1 cellular context compared by ENCODE assay signal in the genomic region with DNA sequence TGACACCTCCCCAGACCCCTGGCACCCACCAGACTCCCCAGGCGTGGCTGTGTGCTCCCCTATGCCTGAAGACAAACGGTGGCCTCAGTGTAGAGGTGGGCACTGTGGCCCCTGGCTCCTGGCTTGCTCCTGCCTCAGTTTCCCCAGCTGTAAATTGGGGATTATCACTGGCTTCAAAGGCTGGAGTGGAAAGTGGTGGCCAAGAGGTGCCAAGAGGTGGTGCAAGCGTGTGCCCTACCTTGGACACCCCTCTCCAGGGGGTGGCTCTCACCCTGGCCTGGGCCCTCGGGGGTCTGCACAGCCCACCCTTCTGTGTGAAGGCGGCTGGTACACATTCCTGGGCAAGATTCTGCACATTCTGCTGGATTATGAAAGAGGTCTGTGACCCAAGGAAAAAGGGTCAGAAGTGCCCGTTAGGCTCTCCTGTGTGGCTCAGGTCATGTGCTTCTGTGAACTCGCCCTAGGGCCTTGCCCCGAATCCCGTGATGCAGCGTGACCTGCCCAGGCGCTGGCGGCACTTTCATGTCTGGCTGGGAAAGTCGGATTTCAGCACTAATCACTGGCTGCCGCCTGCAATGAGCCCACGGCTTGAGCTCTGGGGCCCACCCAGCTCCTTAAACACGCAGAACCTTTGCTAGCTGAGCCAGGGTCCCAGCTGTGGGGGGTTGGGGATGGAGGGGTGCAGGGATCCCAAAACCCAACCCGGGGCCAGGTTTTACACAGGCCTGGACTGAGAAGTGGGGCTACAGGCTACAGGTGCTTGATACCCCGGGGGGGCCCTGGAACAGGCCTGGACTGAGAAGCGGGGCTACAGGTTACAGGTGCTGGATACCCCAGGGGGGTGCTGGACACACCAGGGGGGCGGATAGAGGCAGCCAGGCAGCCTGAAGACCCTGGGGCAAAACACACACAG.
A peak's percentile ranks its signal among the peaks of the same experiment; 100 is the strongest.
TF ChIP-seq lines count a peak whose summit lies in the region.
"Not testable (repeated sequence)": the region's sequence is repeated elsewhere in the genome, so short reads cannot be mapped to it uniquely, and the experiment has no call there.

No MANE protein-coding gene starts in this region.

TF ChIP-seq in HepG2, 621 proteins besides CTCF, POLR2A, EP300 and RAD21 (continues in another document):
- TF ChIP-seq RFXANK (CRISPR knock-in tag; IDR thresholded peaks at IDR 0.05) = peak; percentile 63
- TF ChIP-seq, protein P1, sequence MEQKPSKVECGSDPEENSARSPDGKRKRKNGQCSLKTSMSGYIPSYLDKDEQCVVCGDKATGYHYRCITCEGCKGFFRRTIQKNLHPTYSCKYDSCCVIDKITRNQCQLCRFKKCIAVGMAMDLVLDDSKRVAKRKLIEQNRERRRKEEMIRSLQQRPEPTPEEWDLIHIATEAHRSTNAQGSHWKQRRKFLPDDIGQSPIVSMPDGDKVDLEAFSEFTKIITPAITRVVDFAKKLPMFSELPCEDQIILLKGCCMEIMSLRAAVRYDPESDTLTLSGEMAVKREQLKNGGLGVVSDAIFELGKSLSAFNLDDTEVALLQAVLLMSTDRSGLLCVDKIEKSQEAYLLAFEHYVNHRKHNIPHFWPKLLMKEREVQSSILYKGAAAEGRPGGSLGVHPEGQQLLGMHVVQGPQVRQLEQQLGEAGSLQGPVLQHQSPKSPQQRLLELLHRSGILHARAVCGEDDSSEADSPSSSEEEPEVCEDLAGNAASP (CRISPR knock-in tag; IDR thresholded peaks at IDR 0.05; ENCODE audit: borderline replicate concordance) = peak; percentile 98
- peak; percentile 59 for TF ChIP-seq LCORL (IDR thresholded peaks at IDR 0.05)
- TF ChIP-seq LCORL (CRISPR knock-in tag; IDR thresholded peaks at IDR 0.05) = peak; percentile 97
- TF ChIP-seq, protein P2, sequence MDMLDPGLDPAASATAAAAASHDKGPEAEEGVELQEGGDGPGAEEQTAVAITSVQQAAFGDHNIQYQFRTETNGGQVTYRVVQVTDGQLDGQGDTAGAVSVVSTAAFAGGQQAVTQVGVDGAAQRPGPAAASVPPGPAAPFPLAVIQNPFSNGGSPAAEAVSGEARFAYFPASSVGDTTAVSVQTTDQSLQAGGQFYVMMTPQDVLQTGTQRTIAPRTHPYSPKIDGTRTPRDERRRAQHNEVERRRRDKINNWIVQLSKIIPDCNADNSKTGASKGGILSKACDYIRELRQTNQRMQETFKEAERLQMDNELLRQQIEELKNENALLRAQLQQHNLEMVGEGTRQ (IDR thresholded peaks at IDR 0.05; ENCODE audit: low read depth, low read length) = peak; percentile 83
- TF ChIP-seq, protein P2 (CRISPR knock-in tag; IDR thresholded peaks at IDR 0.05; ENCODE audit: borderline replicate concordance) = peak; percentile 88
- TF ChIP-seq ZBTB3 (CRISPR knock-in tag; IDR thresholded peaks at IDR 0.05; ENCODE audit: borderline replicate concordance, low read depth) = peak; percentile 87; the same call in 1 of the 2 replicates
- TF ChIP-seq, protein P3, sequence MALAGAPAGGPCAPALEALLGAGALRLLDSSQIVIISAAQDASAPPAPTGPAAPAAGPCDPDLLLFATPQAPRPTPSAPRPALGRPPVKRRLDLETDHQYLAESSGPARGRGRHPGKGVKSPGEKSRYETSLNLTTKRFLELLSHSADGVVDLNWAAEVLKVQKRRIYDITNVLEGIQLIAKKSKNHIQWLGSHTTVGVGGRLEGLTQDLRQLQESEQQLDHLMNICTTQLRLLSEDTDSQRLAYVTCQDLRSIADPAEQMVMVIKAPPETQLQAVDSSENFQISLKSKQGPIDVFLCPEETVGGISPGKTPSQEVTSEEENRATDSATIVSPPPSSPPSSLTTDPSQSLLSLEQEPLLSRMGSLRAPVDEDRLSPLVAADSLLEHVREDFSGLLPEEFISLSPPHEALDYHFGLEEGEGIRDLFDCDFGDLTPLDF (CRISPR knock-in tag; IDR thresholded peaks at IDR 0.05) = peak; percentile 17; the same call in 1 of the 2 replicates
- TF ChIP-seq, protein P4, sequence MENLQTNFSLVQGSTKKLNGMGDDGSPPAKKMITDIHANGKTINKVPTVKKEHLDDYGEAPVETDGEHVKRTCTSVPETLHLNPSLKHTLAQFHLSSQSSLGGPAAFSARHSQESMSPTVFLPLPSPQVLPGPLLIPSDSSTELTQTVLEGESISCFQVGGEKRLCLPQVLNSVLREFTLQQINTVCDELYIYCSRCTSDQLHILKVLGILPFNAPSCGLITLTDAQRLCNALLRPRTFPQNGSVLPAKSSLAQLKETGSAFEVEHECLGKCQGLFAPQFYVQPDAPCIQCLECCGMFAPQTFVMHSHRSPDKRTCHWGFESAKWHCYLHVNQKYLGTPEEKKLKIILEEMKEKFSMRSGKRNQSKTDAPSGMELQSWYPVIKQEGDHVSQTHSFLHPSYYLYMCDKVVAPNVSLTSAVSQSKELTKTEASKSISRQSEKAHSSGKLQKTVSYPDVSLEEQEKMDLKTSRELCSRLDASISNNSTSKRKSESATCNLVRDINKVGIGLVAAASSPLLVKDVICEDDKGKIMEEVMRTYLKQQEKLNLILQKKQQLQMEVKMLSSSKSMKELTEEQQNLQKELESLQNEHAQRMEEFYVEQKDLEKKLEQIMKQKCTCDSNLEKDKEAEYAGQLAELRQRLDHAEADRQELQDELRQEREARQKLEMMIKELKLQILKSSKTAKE (CRISPR knock-in tag; IDR thresholded peaks at IDR 0.05; ENCODE audit: borderline replicate concordance) = peak; percentile 94
- TF ChIP-seq, protein P5, sequence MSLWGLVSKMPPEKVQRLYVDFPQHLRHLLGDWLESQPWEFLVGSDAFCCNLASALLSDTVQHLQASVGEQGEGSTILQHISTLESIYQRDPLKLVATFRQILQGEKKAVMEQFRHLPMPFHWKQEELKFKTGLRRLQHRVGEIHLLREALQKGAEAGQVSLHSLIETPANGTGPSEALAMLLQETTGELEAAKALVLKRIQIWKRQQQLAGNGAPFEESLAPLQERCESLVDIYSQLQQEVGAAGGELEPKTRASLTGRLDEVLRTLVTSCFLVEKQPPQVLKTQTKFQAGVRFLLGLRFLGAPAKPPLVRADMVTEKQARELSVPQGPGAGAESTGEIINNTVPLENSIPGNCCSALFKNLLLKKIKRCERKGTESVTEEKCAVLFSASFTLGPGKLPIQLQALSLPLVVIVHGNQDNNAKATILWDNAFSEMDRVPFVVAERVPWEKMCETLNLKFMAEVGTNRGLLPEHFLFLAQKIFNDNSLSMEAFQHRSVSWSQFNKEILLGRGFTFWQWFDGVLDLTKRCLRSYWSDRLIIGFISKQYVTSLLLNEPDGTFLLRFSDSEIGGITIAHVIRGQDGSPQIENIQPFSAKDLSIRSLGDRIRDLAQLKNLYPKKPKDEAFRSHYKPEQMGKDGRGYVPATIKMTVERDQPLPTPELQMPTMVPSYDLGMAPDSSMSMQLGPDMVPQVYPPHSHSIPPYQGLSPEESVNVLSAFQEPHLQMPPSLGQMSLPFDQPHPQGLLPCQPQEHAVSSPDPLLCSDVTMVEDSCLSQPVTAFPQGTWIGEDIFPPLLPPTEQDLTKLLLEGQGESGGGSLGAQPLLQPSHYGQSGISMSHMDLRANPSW (CRISPR knock-in tag; IDR thresholded peaks at IDR 0.05; ENCODE audit: borderline replicate concordance) = 0 out of 2 replicates have a peak, but pooled peaks have one; percentile 80
- peak; percentile 91; the same call in 1 of the 2 replicates for TF ChIP-seq SPEN (CRISPR knock-in tag; IDR thresholded peaks at IDR 0.05; ENCODE audit: low read depth)
- TF ChIP-seq DNMT3B (CRISPR knock-in tag; conservative IDR thresholded peaks at IDR 0.05) = peak; percentile 81; the same call in 1 of the 2 replicates
- TF ChIP-seq SOX5 (CRISPR knock-in tag; IDR thresholded peaks at IDR 0.05; ENCODE audit: borderline replicate concordance) = peak; percentile 96
- peak; percentile 94 for TF ChIP-seq ZNF224 (CRISPR knock-in tag; IDR thresholded peaks at IDR 0.05)
- TF ChIP-seq SIN3A (IDR thresholded peaks at IDR 0.05; ENCODE audit: borderline replicate concordance, low read depth, low read length) = peak; percentile 76; the same call in 1 of the 2 replicates
- TF ChIP-seq, protein P6, sequence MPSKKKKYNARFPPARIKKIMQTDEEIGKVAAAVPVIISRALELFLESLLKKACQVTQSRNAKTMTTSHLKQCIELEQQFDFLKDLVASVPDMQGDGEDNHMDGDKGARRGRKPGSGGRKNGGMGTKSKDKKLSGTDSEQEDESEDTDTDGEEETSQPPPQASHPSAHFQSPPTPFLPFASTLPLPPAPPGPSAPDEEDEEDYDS (CRISPR knock-in tag; IDR thresholded peaks at IDR 0.05) = peak; percentile 71; the same call in 1 of the 2 replicates
- peak; percentile 42; the same call in 1 of the 2 replicates for TF ChIP-seq DR1 (CRISPR knock-in tag; IDR thresholded peaks at IDR 0.05)
- TF ChIP-seq, protein P7, sequence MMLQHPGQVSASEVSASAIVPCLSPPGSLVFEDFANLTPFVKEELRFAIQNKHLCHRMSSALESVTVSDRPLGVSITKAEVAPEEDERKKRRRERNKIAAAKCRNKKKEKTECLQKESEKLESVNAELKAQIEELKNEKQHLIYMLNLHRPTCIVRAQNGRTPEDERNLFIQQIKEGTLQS (CRISPR knock-in tag; IDR thresholded peaks at IDR 0.05) = peak; percentile 64
- TF ChIP-seq ZNF644 (CRISPR knock-in tag; IDR thresholded peaks at IDR 0.05; ENCODE audit: low read depth) = peak; percentile 63; the same call in 1 of the 2 replicates
- TF ChIP-seq MXI1 (IDR thresholded peaks at IDR 0.05; ENCODE audit: borderline replicate concordance, low read depth, low read length) = peak; percentile 49; the same call in 1 of the 3 replicates
- TF ChIP-seq ZFP37 (CRISPR knock-in tag; IDR thresholded peaks at IDR 0.05; ENCODE audit: borderline replicate concordance) = peak; percentile 78
- TF ChIP-seq ZNF788 (CRISPR knock-in tag; IDR thresholded peaks at IDR 0.05; ENCODE audit: borderline replicate concordance) = peak; percentile 96
- TF ChIP-seq FOXA3 (CRISPR knock-in tag; IDR thresholded peaks at IDR 0.05) = peak; percentile 88
- peak; percentile 82 for TF ChIP-seq TBL1XR1 (IDR thresholded peaks at IDR 0.05; ENCODE audit: borderline replicate concordance, low read length, partially characterized antibody)
- peak; percentile 95 for TF ChIP-seq NR2C2 (CRISPR knock-in tag; IDR thresholded peaks at IDR 0.05; ENCODE audit: borderline replicate concordance)
- peak; percentile 39; the same call in 1 of the 2 replicates for TF ChIP-seq ZNF263 (CRISPR knock-in tag; IDR thresholded peaks at IDR 0.05)
- peak; percentile 38; the same call in 1 of the 2 replicates for TF ChIP-seq MAFF (IDR thresholded peaks at IDR 0.05; ENCODE audit: low read depth, low read length)
- TF ChIP-seq, protein P8, sequence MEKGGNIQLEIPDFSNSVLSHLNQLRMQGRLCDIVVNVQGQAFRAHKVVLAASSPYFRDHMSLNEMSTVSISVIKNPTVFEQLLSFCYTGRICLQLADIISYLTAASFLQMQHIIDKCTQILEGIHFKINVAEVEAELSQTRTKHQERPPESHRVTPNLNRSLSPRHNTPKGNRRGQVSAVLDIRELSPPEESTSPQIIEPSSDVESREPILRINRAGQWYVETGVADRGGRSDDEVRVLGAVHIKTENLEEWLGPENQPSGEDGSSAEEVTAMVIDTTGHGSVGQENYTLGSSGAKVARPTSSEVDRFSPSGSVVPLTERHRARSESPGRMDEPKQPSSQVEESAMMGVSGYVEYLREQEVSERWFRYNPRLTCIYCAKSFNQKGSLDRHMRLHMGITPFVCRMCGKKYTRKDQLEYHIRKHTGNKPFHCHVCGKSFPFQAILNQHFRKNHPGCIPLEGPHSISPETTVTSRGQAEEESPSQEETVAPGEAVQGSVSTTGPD (CRISPR knock-in tag; IDR thresholded peaks at IDR 0.05) = peak; percentile 35; the same call in 1 of the 2 replicates
- TF ChIP-seq, protein P9, sequence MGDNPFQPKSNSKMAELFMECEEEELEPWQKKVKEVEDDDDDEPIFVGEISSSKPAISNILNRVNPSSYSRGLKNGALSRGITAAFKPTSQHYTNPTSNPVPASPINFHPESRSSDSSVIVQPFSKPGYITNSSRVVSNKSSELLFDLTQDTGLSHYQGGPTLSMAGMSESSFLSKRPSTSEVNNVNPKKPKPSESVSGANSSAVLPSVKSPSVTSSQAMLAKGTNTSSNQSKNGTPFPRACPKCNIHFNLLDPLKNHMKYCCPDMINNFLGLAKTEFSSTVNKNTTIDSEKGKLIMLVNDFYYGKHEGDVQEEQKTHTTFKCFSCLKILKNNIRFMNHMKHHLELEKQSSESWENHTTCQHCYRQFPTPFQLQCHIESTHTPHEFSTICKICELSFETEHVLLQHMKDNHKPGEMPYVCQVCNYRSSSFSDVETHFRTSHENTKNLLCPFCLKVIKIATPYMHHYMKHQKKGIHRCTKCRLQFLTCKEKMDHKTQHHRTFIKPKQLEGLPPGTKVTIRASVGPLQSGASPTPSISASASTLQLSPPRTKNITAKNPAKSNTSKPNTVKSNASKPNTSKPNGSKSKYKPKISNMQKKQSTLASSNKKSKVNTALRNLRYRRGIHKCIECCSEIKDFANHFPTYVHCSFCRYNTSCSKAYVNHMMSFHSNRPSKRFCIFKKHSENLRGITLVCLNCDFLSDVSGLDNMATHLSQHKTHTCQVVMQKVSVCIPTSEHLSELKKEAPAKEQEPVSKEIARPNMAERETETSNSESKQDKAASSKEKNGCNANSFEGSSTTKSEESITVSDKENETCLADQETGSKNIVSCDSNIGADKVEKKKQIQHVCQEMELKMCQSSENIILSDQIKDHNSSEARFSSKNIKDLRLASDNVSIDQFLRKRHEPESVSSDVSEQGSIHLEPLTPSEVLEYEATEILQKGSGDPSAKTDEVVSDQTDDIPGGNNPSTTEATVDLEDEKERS (CRISPR knock-in tag; IDR thresholded peaks at IDR 0.05) = peak; percentile 40; the same call in 1 of the 2 replicates
- TF ChIP-seq MEF2D (CRISPR knock-in tag; IDR thresholded peaks at IDR 0.05) = 0 out of 2 replicates have a peak, but pooled peaks have one; percentile 50
- TF ChIP-seq HDAC1 (CRISPR knock-in tag; IDR thresholded peaks at IDR 0.05) = peak; percentile 96
- 0 out of 2 replicates have a peak, but pooled peaks have one; percentile 87 for TF ChIP-seq NRL (CRISPR knock-in tag; IDR thresholded peaks at IDR 0.05; ENCODE audit: borderline replicate concordance)
- peak; percentile 1; the same call in 1 of the 2 replicates for TF ChIP-seq AKAP8 (CRISPR knock-in tag; IDR thresholded peaks at IDR 0.05)
- TF ChIP-seq FOXK2 (IDR thresholded peaks at IDR 0.05) = peak; percentile 53
- peak; percentile 76 for TF ChIP-seq FOXO1 (CRISPR knock-in tag; IDR thresholded peaks at IDR 0.05)
- TF ChIP-seq, protein P10, sequence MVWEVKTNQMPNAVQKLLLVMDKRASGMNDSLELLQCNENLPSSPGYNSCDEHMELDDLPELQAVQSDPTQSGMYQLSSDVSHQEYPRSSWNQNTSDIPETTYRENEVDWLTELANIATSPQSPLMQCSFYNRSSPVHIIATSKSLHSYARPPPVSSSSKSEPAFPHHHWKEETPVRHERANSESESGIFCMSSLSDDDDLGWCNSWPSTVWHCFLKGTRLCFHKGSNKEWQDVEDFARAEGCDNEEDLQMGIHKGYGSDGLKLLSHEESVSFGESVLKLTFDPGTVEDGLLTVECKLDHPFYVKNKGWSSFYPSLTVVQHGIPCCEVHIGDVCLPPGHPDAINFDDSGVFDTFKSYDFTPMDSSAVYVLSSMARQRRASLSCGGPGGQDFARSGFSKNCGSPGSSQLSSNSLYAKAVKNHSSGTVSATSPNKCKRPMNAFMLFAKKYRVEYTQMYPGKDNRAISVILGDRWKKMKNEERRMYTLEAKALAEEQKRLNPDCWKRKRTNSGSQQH (CRISPR knock-in tag; IDR thresholded peaks at IDR 0.05; ENCODE audit: low read depth) = peak; percentile 97
- TF ChIP-seq ZNF136 (CRISPR knock-in tag; IDR thresholded peaks at IDR 0.05; ENCODE audit: low read depth) = 0 out of 2 replicates have a peak, but pooled peaks have one; percentile 65
- 0 out of 2 replicates have a peak, but pooled peaks have one; percentile 17 for TF ChIP-seq SSRP1 (CRISPR knock-in tag; IDR thresholded peaks at IDR 0.05)
- TF ChIP-seq ATF7 (IDR thresholded peaks at IDR 0.05) = not testable (repeated sequence)
- TF ChIP-seq ATF7 (CRISPR knock-in tag; IDR thresholded peaks at IDR 0.05) = peak; percentile 10
